Comparison of ENCODE assay signal across 34 cellular contexts in genomic region chr11:32196137-32196536, GRCh38.
"Had no signal": no experiment of that assay in that cellular context is flagged by ENCODE, and none has a peak within 500 bp of the region (broad histone marks: within the 10 kb centered on the region; RNA-seq: fewer than 3 reads in every experiment).

No MANE protein-coding gene starts in this region.

- H3K4me1 ChIP-seq: adrenal gland, ascending aorta, body of pancreas, breast epithelium had no signal

- H3K9me3 ChIP-seq: adrenal gland, ascending aorta, body of pancreas, breast epithelium had no signal

- ATAC-seq: activated naive CD4-positive, alpha-beta T cell treated with anti-CD3 and anti-CD28 coated beads, Interleukin-2, amount 50 U/mL, for 72 hours; activated naive CD8-positive, alpha-beta T cell treated with anti-CD3 and anti-CD28 coated beads, Interleukin-2, amount 50 U/mL, for 24 hours; activated T-cell treated with anti-CD3 and anti-CD28 coated beads, Interleukin-2, amount 50 U/mL, for 4 hours; activated T-cell treated with anti-CD3 and anti-CD28 coated beads, Interleukin-2, amount 50 U/mL, for 72 hours; activated T-helper 17 cell treated with anti-CD3 and anti-CD28 coated beads, Interleukin-2, amount 50 U/mL, for 72 hours; body of pancreas had no signal

- FAIRE-seq: astrocyte, bronchial epithelial cell had no signal

- H3K36me3 ChIP-seq: adrenal gland, ascending aorta, brain microvascular endothelial cell, breast epithelium, cardiac muscle cell had no signal

- H3K27me3 ChIP-seq: ascending aorta, body of pancreas, brain microvascular endothelial cell, breast epithelium, cardiac muscle cell had no signal

- H3K4me3 ChIP-seq: adrenal gland, ascending aorta, body of pancreas, breast epithelium, cardiac muscle cell had no signal

- H3K27ac ChIP-seq: adrenal gland, ascending aorta, body of pancreas, brain microvascular endothelial cell, breast epithelium, cardiac muscle cell had no signal

- DNase-seq: activated effector memory CD4-positive, alpha-beta T cell treated with anti-CD3 and anti-CD28 coated beads, Interleukin-2, amount 50 U/mL, for 16 hours; activated effector memory CD4-positive, alpha-beta T cell treated with Interleukin-2 at 50 U/mL for 16 hours; activated gamma-delta T cell; activated gamma-delta T cell treated with Interleukin-2 at 50 U/mL for 16 hours; activated naive CD4-positive, alpha-beta T cell; activated naive CD4-positive, alpha-beta T cell treated with anti-CD3 and anti-CD28 coated beads for 36 hours; activated naive CD4-positive, alpha-beta T cell treated with anti-CD3 and anti-CD28 coated beads, Interleukin-2, amount 10 ng/mL, durations not matched to agents 7 days and 5 days; activated naive CD4-positive, alpha-beta T cell treated with anti-CD3 and anti-CD28 coated beads, Interleukin-2, amount 50 U/mL, for 16 hours; activated naive CD4-positive, alpha-beta T cell treated with Interleukin-2 at 50 U/mL for 16 hours; activated naive CD8-positive, alpha-beta T cell treated with anti-CD3 and anti-CD28 coated beads for 36 hours; activated naive CD8-positive, alpha-beta T cell treated with anti-CD3 and anti-CD28 coated beads, Interleukin-2, amount 10 ng/mL, durations not matched to agents 7 days and 5 days; activated naive CD8-positive, alpha-beta T cell treated with anti-CD3 and anti-CD28 coated beads, Interleukin-2, amount 50 U/mL, for 24 hours; activated T-cell treated with anti-CD3 and anti-CD28 coated beads, Interleukin-2, amount 50 U/mL, for 1 hour; activated T-cell treated with anti-CD3 and anti-CD28 coated beads, Interleukin-2, amount 50 U/mL, for 24 hours; activated T-cell treated with anti-CD3 and anti-CD28 coated beads, Interleukin-2, amount 50 U/mL, for 4 hours; activated T-cell treated with anti-CD3 and anti-CD28 coated beads, Interleukin-2, amount 50 U/mL, for 48 hours; activated T-cell treated with anti-CD3 and anti-CD28 coated beads, Interleukin-2, amount 50 U/mL, for 72 hours; amniotic stem cell; amygdala; anterior cingulate cortex; aorta; body of pancreas; brain microvascular endothelial cell; caudate nucleus; central memory CD4-positive, alpha-beta T cell; cerebellar nuclear complex had no signal
